In the genomic region with DNA sequence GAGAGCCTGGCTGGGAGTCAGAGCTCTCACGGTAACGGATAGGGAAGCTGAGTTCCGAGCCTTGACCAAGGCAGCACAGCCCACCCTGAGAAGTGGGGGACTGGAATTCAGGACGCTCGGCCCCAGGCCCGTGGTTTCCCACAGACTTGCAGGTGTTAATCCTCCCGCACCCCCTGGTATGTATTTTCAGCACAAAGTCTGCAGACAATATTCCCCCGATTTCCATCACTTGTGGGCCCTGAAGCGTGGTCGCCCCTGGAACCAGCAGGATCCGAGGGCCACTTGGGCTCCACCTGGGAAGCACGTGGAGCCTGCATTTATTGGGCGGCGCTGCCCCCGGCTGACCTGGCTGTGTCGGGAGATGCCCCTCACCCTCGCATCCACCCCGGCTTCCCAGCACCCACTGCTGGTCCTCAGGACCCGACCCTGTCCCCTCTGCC, we compare ENCODE assay signal across 1 cellular context.
TF ChIP-seq lines count a peak whose summit lies in the region.

No MANE protein-coding gene starts in this region.

TF ChIP-seq in A549, 52 proteins besides CTCF, POLR2A, EP300 and RAD21 (continued from another document):
- TF ChIP-seq, protein P1, sequence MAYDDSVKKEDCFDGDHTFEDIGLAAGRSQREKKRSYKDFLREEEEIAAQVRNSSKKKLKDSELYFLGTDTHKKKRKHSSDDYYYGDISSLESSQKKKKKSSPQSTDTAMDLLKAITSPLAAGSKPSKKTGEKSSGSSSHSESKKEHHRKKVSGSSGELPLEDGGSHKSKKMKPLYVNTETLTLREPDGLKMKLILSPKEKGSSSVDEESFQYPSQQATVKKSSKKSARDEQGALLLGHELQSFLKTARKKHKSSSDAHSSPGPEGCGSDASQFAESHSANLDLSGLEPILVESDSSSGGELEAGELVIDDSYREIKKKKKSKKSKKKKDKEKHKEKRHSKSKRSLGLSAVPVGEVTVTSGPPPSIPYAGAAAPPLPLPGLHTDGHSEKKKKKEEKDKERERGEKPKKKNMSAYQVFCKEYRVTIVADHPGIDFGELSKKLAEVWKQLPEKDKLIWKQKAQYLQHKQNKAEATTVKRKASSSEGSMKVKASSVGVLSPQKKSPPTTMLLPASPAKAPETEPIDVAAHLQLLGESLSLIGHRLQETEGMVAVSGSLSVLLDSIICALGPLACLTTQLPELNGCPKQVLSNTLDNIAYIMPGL (CRISPR knock-in tag; IDR thresholded peaks at IDR 0.05; ENCODE audit: borderline replicate concordance), result no peak
- TF ChIP-seq, protein P2, sequence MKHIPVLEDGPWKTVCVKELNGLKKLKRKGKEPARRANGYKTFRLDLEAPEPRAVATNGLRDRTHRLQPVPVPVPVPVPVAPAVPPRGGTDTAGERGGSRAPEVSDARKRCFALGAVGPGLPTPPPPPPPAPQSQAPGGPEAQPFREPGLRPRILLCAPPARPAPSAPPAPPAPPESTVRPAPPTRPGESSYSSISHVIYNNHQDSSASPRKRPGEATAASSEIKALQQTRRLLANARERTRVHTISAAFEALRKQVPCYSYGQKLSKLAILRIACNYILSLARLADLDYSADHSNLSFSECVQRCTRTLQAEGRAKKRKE (CRISPR knock-in tag; IDR thresholded peaks at IDR 0.05; ENCODE audit: low read depth), result peak; percentile 80
- no peak for TF ChIP-seq BHLHE40 (IDR thresholded peaks at IDR 0.05; ENCODE audit: low read depth, low read length)
- peak; percentile 90 for TF ChIP-seq HOXB13 (CRISPR knock-in tag; IDR thresholded peaks at IDR 0.05; ENCODE audit: low read depth)
- no peak; a peak in 1 of 5 replicates for TF ChIP-seq JUN (IDR thresholded peaks at IDR 0.05)
- TF ChIP-seq CHD2 (IDR thresholded peaks at IDR 0.05; ENCODE audit: low read length, partially characterized antibody), result no peak
TF ChIP-seq in A549: peak in this region for 7.
